In genomic region chr22:31929126-31929928, GRCh38 we compare ENCODE assay signal across 15 cellular contexts. TPM values are rescaled to one million over a fixed set of nuclear protein-coding genes. Genes with fewer than 3 reads are reported as not detected.
A peak's percentile ranks its signal among the peaks of the same experiment; 100 is the strongest.
DNase-seq lines count a peak whose midpoint lies in the region; ATAC-seq and TF ChIP-seq lines count a peak whose summit lies in the region.
"Had no signal": no experiment of that assay in that cellular context is flagged by ENCODE, and none has a peak within 500 bp of the region (broad histone marks: within the 10 kb centered on the region; RNA-seq: fewer than 3 reads in every experiment).

No MANE protein-coding gene starts in this region.

- DNase-seq in GM23248 = peak; percentile 24
- DNase-seq in islet precursor cell = peak; percentile 53
- peak; percentile 13 for DNase-seq in skeletal muscle cell (ENCODE audit: low read depth)
- DNase-seq in NCI-H748 treated with DMSO at 0.1 percent for 48 hours (lab: John Stamatoyannopoulos, UW) = no peak
- DNase-seq: activated naive CD4-positive, alpha-beta T cell treated with anti-CD3 and anti-CD28 coated beads, Interleukin-2, amount 50 U/mL, for 16 hours; body of pancreas; CD4-positive, alpha-beta memory T cell; effector CD8-positive, alpha-beta T cell; NCI-H1694 treated with DMSO at 0.1 percent for 48 hours; NCI-H524 treated with DMSO at 0.1 percent for 48 hours; stimulated activated naive CD8-positive, alpha-beta T cell treated with anti-CD3 and anti-CD28 coated beads, Interleukin-15, Interleukin-2, amounts not matched to agents 100 U/mL and 50 U/mL, for 24 hours had no signal

- H3K4me3 ChIP-seq in GM23248 (no peak overlapping the region), skeletal muscle cell (ENCODE audit: low read depth, low read length) (no peak overlapping the region)
- H3K4me3 ChIP-seq: body of pancreas had no signal

- H2AFZ ChIP-seq in GM23248 = no peak overlapping the region

- H3K9me3 Mint-ChIP-seq in brain = no peaks in the 10 kb centered on the region
- H3K9me3 Mint-ChIP-seq: memory B cell had no signal

- H3K9me3 ChIP-seq in GM23248 (ENCODE audit: low read depth) = no peaks in the 10 kb centered on the region
- H3K9me3 ChIP-seq: body of pancreas had no signal

- H3K36me3 ChIP-seq in GM23248 (ENCODE audit: low read depth) = no peaks in the 10 kb centered on the region

- H3K36me3 Mint-ChIP-seq in brain = no peaks in the 10 kb centered on the region
- H3K36me3 Mint-ChIP-seq: CD4-positive, alpha-beta memory T cell; memory B cell had no signal

- H3K27me3 Mint-ChIP-seq in brain = peaks cover 4% of the 10 kb centered on the region

- peak overlapping the region in 1 of 5 experiments; percentile 16 for H3K4me3 Mint-ChIP-seq in brain
- H3K4me3 Mint-ChIP-seq: CD4-positive, alpha-beta memory T cell; memory B cell had no signal

- H3K79me2 ChIP-seq in GM23248 (ENCODE audit: insufficient read depth) = no peaks in the 10 kb centered on the region

- H3K27me3 ChIP-seq in GM23248 (replicated peaks; ENCODE audit: insufficient read depth) = peaks cover 6% of the 10 kb centered on the region; the same call in 1 of the 2 replicates
- H3K27me3 ChIP-seq: body of pancreas had no signal

- in situ Hi-C loops in GM23248 (cut with MboI) = no loop called here

- no peaks in the 10 kb centered on the region for H3K9me2 ChIP-seq in GM23248 (ENCODE audit: insufficient read depth)

- no peaks in the 10 kb centered on the region for H4K20me1 ChIP-seq in GM23248 (ENCODE audit: insufficient read depth)

- peak overlapping the region in 4 of 5 experiments; percentile 55 to 96 (median 84) for H3K27ac Mint-ChIP-seq in brain
- H3K27ac Mint-ChIP-seq: CD4-positive, alpha-beta memory T cell; memory B cell had no signal

- WGBS in GM23248 (ENCODE audit: low coverage in 1 of 2, low lambda C conversion rate in 2 of 2, missing lambda C conversion rate in 2 of 2), 2 experiments = 40 to 42% methylated on average over 9 of the region's 9 CpGs

- H3F3A ChIP-seq in GM23248 (ENCODE audit: insufficient read depth) = no peaks in the 10 kb centered on the region

- TF ChIP-seq CTCF in brain (conservative IDR thresholded peaks at IDR 0.05) = no peak

- no peak overlapping the region for H3K27ac ChIP-seq in GM23248
- H3K27ac ChIP-seq: body of pancreas had no signal

- H3K9ac ChIP-seq in GM23248 = no peak overlapping the region

- no peak overlapping the region for H3K4me2 ChIP-seq in GM23248 (ENCODE audit: unreplicated experiment)

- H3K4me1 Mint-ChIP-seq in brain = peaks cover 72% of the 10 kb centered on the region
- H3K4me1 Mint-ChIP-seq: CD4-positive, alpha-beta memory T cell had no signal

- ATAC-seq in HG03565 (IDR thresholded peaks at IDR 0.05; ENCODE audit: unreplicated experiment) (no peak), HG03342 (IDR thresholded peaks at IDR 0.05; ENCODE audit: unreplicated experiment) (no peak)
- ATAC-seq: body of pancreas; stimulated activated naive CD8-positive, alpha-beta T cell treated with anti-CD3 and anti-CD28 coated beads, Interleukin-15, Interleukin-2, amounts not matched to agents 100 U/mL and 50 U/mL, for 24 hours had no signal

- no peaks in the 10 kb centered on the region for H3K4me1 ChIP-seq in GM23248 (ENCODE audit: insufficient read depth)
- H3K4me1 ChIP-seq: body of pancreas had no signal

RNA-seq across cellular contexts. Expression of gene YWHAH, which starts 15.0 kb away (rescaled TPM):
- 148 and 168 TPM in 2 replicates for total RNA-seq in GM23248 (2014; rRNA removed; shearing (Covaris generic))
- 237 and 248 TPM in 2 replicates for polyA plus RNA-seq in GM23248 (2016; fragmentation: Nextera tagmentation; extraction: Ambion mirVana)
- polyA plus RNA-seq in brain (ENCODE audit: insufficient read depth, low read depth, low replicate concordance) = 285 TPM
